ENCODE assay signal across 8 cellular contexts in the genomic region with DNA sequence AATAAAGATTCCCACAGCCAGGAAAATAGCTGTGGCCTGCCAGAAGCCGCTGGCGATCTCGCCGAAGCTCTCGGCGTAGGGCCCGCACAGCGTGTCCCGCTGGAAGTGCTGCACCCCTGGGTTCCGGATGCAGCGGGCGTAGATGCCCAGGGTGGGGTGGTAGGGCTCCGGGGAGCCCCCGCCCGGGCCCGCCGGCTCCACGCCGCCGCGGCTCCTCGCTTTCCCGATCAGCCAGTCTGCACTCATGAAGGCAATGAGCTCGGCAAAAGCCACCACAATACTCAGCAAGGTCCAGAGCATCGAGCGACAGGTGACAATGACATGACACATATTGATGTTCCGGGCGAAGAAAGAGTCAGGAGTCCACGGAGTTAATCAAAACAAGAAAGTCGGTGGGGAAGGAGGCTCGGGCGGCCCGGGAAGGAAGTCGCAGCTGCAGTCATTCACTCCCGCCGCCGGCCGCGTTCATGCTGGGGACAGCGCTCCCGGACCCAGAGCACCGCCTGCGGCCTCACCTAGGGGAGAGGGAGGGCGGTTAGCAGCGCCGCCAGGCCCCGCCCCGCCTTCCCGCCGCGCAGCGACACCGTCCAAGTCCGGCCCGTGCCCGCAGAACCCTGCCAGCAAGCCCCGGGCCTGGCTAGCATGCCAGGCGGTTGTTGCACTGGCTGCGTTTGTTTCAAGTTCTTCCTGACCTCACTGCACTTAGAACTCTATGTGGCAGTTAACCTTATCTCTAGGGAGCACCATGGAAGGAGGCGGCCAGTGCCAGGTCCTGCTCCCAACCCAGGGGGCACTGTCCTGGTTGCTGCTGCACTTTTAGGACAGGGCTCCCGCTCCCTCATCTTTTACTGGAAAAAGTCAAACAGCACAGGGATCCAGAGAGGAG.
DNase-seq lines count a peak whose midpoint lies in the region; ATAC-seq and TF ChIP-seq lines count a peak whose summit lies in the region.

No MANE protein-coding gene starts in this region.

- H3K9me3 Mint-ChIP-seq in CD14-positive monocyte, result peaks cover 0 to 10% (median 4%) of the 10 kb centered on the region in 7 donors
- H3K9me3 Mint-ChIP-seq in activated CD4-positive, alpha-beta T cell treated with anti-CD3 and anti-CD28 coated beads for 36 hours (ENCODE audit: low read depth), result no peaks in the 10 kb centered on the region

- H3K23ac ChIP-seq in mesenchymal stem cell (ENCODE audit: low read length in 2 of 2), result peak overlapping the region in 1 of 2 experiments; percentile 77

- peaks cover 12% of the 10 kb centered on the region for H3K79me1 ChIP-seq in mesenchymal stem cell (replicated peaks; ENCODE audit: low read length, poor library complexity, severe bottlenecking)

- peaks cover 74% of the 10 kb centered on the region for H3K4me1 Mint-ChIP-seq in CD14-positive monocyte
- H3K4me1 Mint-ChIP-seq in activated CD4-positive, alpha-beta T cell treated with anti-CD3 and anti-CD28 coated beads for 36 hours, result peaks cover 11% of the 10 kb centered on the region

- peak overlapping the region; percentile 35 for H4K8ac ChIP-seq in mesenchymal stem cell (ENCODE audit: low read length)

- peak overlapping the region; percentile 92 to 96 (median 93) for H3K27ac Mint-ChIP-seq in CD14-positive monocyte
- H3K27ac Mint-ChIP-seq in activated CD4-positive, alpha-beta T cell treated with anti-CD3 and anti-CD28 coated beads for 36 hours, result no peak overlapping the region

- peaks cover 0 to 14% of the 10 kb centered on the region in 2 experiments for H3K36me3 ChIP-seq in mesenchymal stem cell (ENCODE audit: control insufficient read depth in 1 of 2, insufficient read depth in 2 of 2, low read depth in 1 of 2, low read length in 2 of 2)

- H3K27me3 ChIP-seq in dorsolateral prefrontal cortex (no peaks in the 10 kb centered on the region), mesenchymal stem cell (ENCODE audit: control insufficient read depth in 1 of 2, insufficient read depth in 1 of 2, low read length in 2 of 2) (no peaks in the 10 kb centered on the region)

- intact Hi-C loops in CD14-positive monocyte (cut with micrococcal nuclease), result loop anchor here in 1 of 2 donors (2.0 kb wide), 1 partner anchor 19 kb away; no protein-coding TSS in a partner anchor
- intact Hi-C loops in activated CD4-positive, alpha-beta T cell treated with anti-CD3 and anti-CD28 coated beads for 36 hours (cut with DNase I, micrococcal nuclease), result no loop called here
- intact Hi-C loops in dorsolateral prefrontal cortex (cut with DNase I), result loop anchor here (5.0 to 10.0 kb wide), 3 partner anchors 43 to 725 kb away; a partner anchor contains a TSS

- H2BK5ac ChIP-seq in mesenchymal stem cell (ENCODE audit: low read depth, low read length, poor library complexity, severe bottlenecking), result no peak overlapping the region

- peak overlapping the region; percentile 57 to 79 for H2BK12ac ChIP-seq in mesenchymal stem cell (ENCODE audit: low read length in 2 of 2)

- CTCF ChIA-PET in activated CD4-positive, alpha-beta T cell treated with anti-CD3 and anti-CD28 coated beads for 36 hours (lab: Charles Lee), result interaction anchor here (1.1 kb wide), 1 partner anchor 19 kb away, joined by 3 read pairs; no protein-coding TSS in a partner anchor

- peak overlapping the region in 1 of 2 experiments; percentile 73 for H3K4ac ChIP-seq in mesenchymal stem cell (ENCODE audit: low read depth in 1 of 2, low read length in 2 of 2)

- peak; percentile 54 for DNase-seq in CD14-positive monocyte (ENCODE audit: low spot score)
- DNase-seq in activated CD4-positive, alpha-beta T cell treated with anti-CD3 and anti-CD28 coated beads for 36 hours, result peak; percentile 54
- DNase-seq in dorsolateral prefrontal cortex, result peak in 9 of 10 donors; percentile 30 to 77 (median 54)
- peak; percentile 41 for DNase-seq in mesenchymal stem cell
- peak; percentile 53 for DNase-seq in stimulated activated naive CD8-positive, alpha-beta T cell treated with anti-CD3 and anti-CD28 coated beads, Interleukin-15, Interleukin-2, amounts not matched to agents 100 U/mL and 50 U/mL, for 24 hours
- DNase-seq in NCI-H2171 (lab: John Stamatoyannopoulos, UW), result no peak

- peak overlapping the region; percentile 33 to 85 for H3K18ac ChIP-seq in mesenchymal stem cell (ENCODE audit: low read depth in 1 of 2, low read length in 2 of 2)

- peak overlapping the region; percentile 97 to 99 for H3K4me3 Mint-ChIP-seq in CD14-positive monocyte
- peak overlapping the region; percentile 69 for H3K4me3 Mint-ChIP-seq in activated CD4-positive, alpha-beta T cell treated with anti-CD3 and anti-CD28 coated beads for 36 hours

- H3K36me3 Mint-ChIP-seq in CD14-positive monocyte, result peaks cover 24 to 45% of the 10 kb centered on the region in 2 donors
- no peaks in the 10 kb centered on the region for H3K36me3 Mint-ChIP-seq in activated CD4-positive, alpha-beta T cell treated with anti-CD3 and anti-CD28 coated beads for 36 hours (ENCODE audit: low read depth)

- ATAC-seq in GM19372 (IDR thresholded peaks at IDR 0.05; ENCODE audit: low read depth, unreplicated experiment) (peak; percentile 80), HG03558 (IDR thresholded peaks at IDR 0.05; ENCODE audit: extremely low read depth, unreplicated experiment) (peak; percentile 86)
- peak; percentile 79 for ATAC-seq in activated CD4-positive, alpha-beta T cell treated with anti-CD3 and anti-CD28 coated beads for 36 hours
- peak; percentile 71 for ATAC-seq in stimulated activated naive CD8-positive, alpha-beta T cell treated with anti-CD3 and anti-CD28 coated beads, Interleukin-15, Interleukin-2, amounts not matched to agents 100 U/mL and 50 U/mL, for 24 hours

- H3K4me3 ChIP-seq in dorsolateral prefrontal cortex (peak overlapping the region; percentile 36 to 75 (median 60)), mesenchymal stem cell (ENCODE audit: insufficient read depth in 1 of 2, low read depth in 1 of 2, low read length in 2 of 2) (peak overlapping the region; percentile 52 to 85)

- H2AK5ac ChIP-seq in mesenchymal stem cell (ENCODE audit: low read length, severe bottlenecking), result no peak overlapping the region

- H3K4me1 ChIP-seq in mesenchymal stem cell (ENCODE audit: control insufficient read depth, insufficient read depth, low read depth, low read length), result peaks cover 9% of the 10 kb centered on the region

- TF ChIP-seq CTCF in CD14-positive monocyte (IDR thresholded peaks at IDR 0.05) (no peak), dorsolateral prefrontal cortex (IDR thresholded peaks at IDR 0.05 in 54 of 56, conservative IDR thresholded peaks at IDR 0.05 in 2 of 56; ENCODE audit: low read depth in 1 of 56, partially characterized antibody in 56 of 56) (peak in 22 of 56 donors; percentile 5 to 43 (median 26))

- no peaks in the 10 kb centered on the region for H3K9me3 ChIP-seq in mesenchymal stem cell (ENCODE audit: control insufficient read depth, low read length)

- H3K9ac ChIP-seq in mesenchymal stem cell (ENCODE audit: low read length), result peak overlapping the region; percentile 93

- H2BK15ac ChIP-seq in mesenchymal stem cell (ENCODE audit: low read depth, poor library complexity, severe bottlenecking), result peak overlapping the region; percentile 3

- H3K14ac ChIP-seq in mesenchymal stem cell (ENCODE audit: low read length in 2 of 2), result peak overlapping the region in 1 of 2 experiments; percentile 18

- H3K27ac ChIP-seq in dorsolateral prefrontal cortex (peak overlapping the region in 58 of 59 donors; percentile 8 to 88 (median 70)), mesenchymal stem cell (ENCODE audit: low read length, poor library complexity, severe bottlenecking) (no peak overlapping the region)

- peak overlapping the region; percentile 89 for H3K4me2 ChIP-seq in mesenchymal stem cell (ENCODE audit: low read length, poor library complexity, severe bottlenecking)

- POLR2A ChIA-PET in activated CD4-positive, alpha-beta T cell treated with anti-CD3 and anti-CD28 coated beads for 36 hours (lab: Charles Lee), result no interaction called here

- peaks cover 0 to 3% (median 2%) of the 10 kb centered on the region in 3 donors for H3K27me3 Mint-ChIP-seq in CD14-positive monocyte (ENCODE audit: low read depth in 3 of 3)
- peaks cover 60% of the 10 kb centered on the region for H3K27me3 Mint-ChIP-seq in activated CD4-positive, alpha-beta T cell treated with anti-CD3 and anti-CD28 coated beads for 36 hours

- 42% methylated on average over 61 of the region's 61 CpGs for WGBS in mesenchymal stem cell

- H2AFZ ChIP-seq in mesenchymal stem cell (ENCODE audit: low read depth, low read length), result peak overlapping the region; percentile 37

- peak overlapping the region; percentile 79 for H4K91ac ChIP-seq in mesenchymal stem cell (ENCODE audit: low read length)

- H2BK120ac ChIP-seq in mesenchymal stem cell (ENCODE audit: low read depth, low read length), result peak overlapping the region; percentile 27

Comparison
In these comparisons a context has a peak if more than half of its experiments do, and no peak if none do; other contexts are left out.
1. intact Hi-C loops: an anchor here in dorsolateral prefrontal cortex (5.0 to 10.0 kb wide); none called in activated CD4-positive, alpha-beta T cell treated with anti-CD3 and anti-CD28 coated beads for 36 hours.